ENCODE assay signal across 17 cellular contexts in genomic region chr10:113441871-113442270, GRCh38.
A peak's percentile ranks its signal among the peaks of the same experiment; 100 is the strongest.
DNase-seq lines count a peak whose midpoint lies in the region; ATAC-seq and TF ChIP-seq lines count a peak whose summit lies in the region.
"Had no signal": no experiment of that assay in that cellular context is flagged by ENCODE, and none has a peak within 500 bp of the region (broad histone marks: within the 10 kb centered on the region; RNA-seq: fewer than 3 reads in every experiment).

No MANE protein-coding gene starts in this region.

- no peak overlapping the region for H2BK20ac ChIP-seq in IMR-90 (ENCODE audit: low read depth, low read length)

- no peak overlapping the region for H2BK5ac ChIP-seq in IMR-90 (ENCODE audit: low read depth, low read length, poor library complexity, severe bottlenecking)

- H2BK15ac ChIP-seq in IMR-90 (ENCODE audit: low read depth, low read length) = no peak overlapping the region

- no peak overlapping the region for H3K4me2 ChIP-seq in IMR-90 (ENCODE audit: low read depth, low read length)
- H3K4me2 ChIP-seq: A549 had no signal

- H3K4me3 ChIP-seq in IMR-90 (ENCODE audit: insufficient read depth, low read depth, low read length) = no peak overlapping the region
- H3K4me3 ChIP-seq in vagina = no peak overlapping the region
- H3K4me3 ChIP-seq: A549; BLaER1 treated with 17β-estradiol and CSF1 and Interleukin-3, amounts not matched to agents 10 nM and 100 nM had no signal

- H2BK120ac ChIP-seq in IMR-90 (ENCODE audit: low read depth, low read length) = no peak overlapping the region

- no peak overlapping the region for H4K8ac ChIP-seq in IMR-90 (ENCODE audit: low read depth in 2 of 2, low read length in 2 of 2)

- no peaks in the 10 kb centered on the region for H3K79me1 ChIP-seq in IMR-90 (ENCODE audit: low read depth in 1 of 2, low read length in 2 of 2)

- no peak overlapping the region for H4K5ac ChIP-seq in IMR-90 (ENCODE audit: low read depth, low read length)

- no peak overlapping the region for H3K18ac ChIP-seq in IMR-90 (ENCODE audit: low read depth, low read length)

- H3K4me1 ChIP-seq in IMR-90 (ENCODE audit: control insufficient read depth, insufficient read depth, low read length) = no peaks in the 10 kb centered on the region
- H3K4me1 ChIP-seq in vagina = no peaks in the 10 kb centered on the region
- H3K4me1 ChIP-seq: A549 had no signal

- no peaks in the 10 kb centered on the region for H3K36me3 Mint-ChIP-seq in stimulated activated effector memory CD8-positive, alpha-beta T cell treated with anti-CD3 and anti-CD28 coated beads, Interleukin-12 subunit alpha, Interleukin-12 subunit beta, amount 100 ng/mL, for 72 hours
- H3K36me3 Mint-ChIP-seq in progenitor cell of endocrine pancreas (ENCODE audit: insufficient read depth) = no peaks in the 10 kb centered on the region
- H3K36me3 Mint-ChIP-seq: CD8-positive, alpha-beta T cell had no signal

- H3K27ac Mint-ChIP-seq in stimulated activated effector memory CD8-positive, alpha-beta T cell treated with anti-CD3 and anti-CD28 coated beads, Interleukin-12 subunit alpha, Interleukin-12 subunit beta, amount 100 ng/mL, for 72 hours = no peak overlapping the region
- no peak overlapping the region for H3K27ac Mint-ChIP-seq in progenitor cell of endocrine pancreas
- H3K27ac Mint-ChIP-seq: B cell; CD4-positive, alpha-beta T cell; CD8-positive, alpha-beta T cell had no signal

- H2AK5ac ChIP-seq in IMR-90 (ENCODE audit: low read depth, low read length) = no peak overlapping the region

- no peak for ATAC-seq in IMR-90 (ENCODE audit: low read depth)
- peak; percentile 24 for ATAC-seq in stimulated activated effector memory CD8-positive, alpha-beta T cell treated with anti-CD3 and anti-CD28 coated beads, Interleukin-12 subunit alpha, Interleukin-12 subunit beta, amount 100 ng/mL, for 72 hours
- ATAC-seq: CD8-positive, alpha-beta T cell had no signal

- no peak overlapping the region for H3K4me3 Mint-ChIP-seq in stimulated activated effector memory CD8-positive, alpha-beta T cell treated with anti-CD3 and anti-CD28 coated beads, Interleukin-12 subunit alpha, Interleukin-12 subunit beta, amount 100 ng/mL, for 72 hours
- no peak overlapping the region for H3K4me3 Mint-ChIP-seq in progenitor cell of endocrine pancreas (ENCODE audit: low read depth)
- H3K4me3 Mint-ChIP-seq: B cell; CD4-positive, alpha-beta T cell; CD8-positive, alpha-beta T cell had no signal

- no peaks in the 10 kb centered on the region for H3K4me1 Mint-ChIP-seq in stimulated activated effector memory CD8-positive, alpha-beta T cell treated with anti-CD3 and anti-CD28 coated beads, Interleukin-12 subunit alpha, Interleukin-12 subunit beta, amount 100 ng/mL, for 72 hours
- peaks cover 11% of the 10 kb centered on the region for H3K4me1 Mint-ChIP-seq in progenitor cell of endocrine pancreas (ENCODE audit: low read depth)
- H3K4me1 Mint-ChIP-seq: B cell had no signal

- no peaks in the 10 kb centered on the region for H3K27me3 ChIP-seq in IMR-90 (ENCODE audit: control insufficient read depth, insufficient read depth, low read length)
- no peaks in the 10 kb centered on the region for H3K27me3 ChIP-seq in vagina
- H3K27me3 ChIP-seq: BLaER1 treated with 17β-estradiol and CSF1 and Interleukin-3, amounts not matched to agents 10 nM and 100 nM had no signal

- TF ChIP-seq POLR2A in IMR-90 (IDR thresholded peaks at IDR 0.05; ENCODE audit: low read depth, low read length) = no peak
- TF ChIP-seq POLR2A in vagina (IDR thresholded peaks at IDR 0.05) = no peak

- peak overlapping the region; percentile 57 for H2AK9ac ChIP-seq in IMR-90 (replicated peaks; ENCODE audit: low read depth, low read length, poor library complexity)

- no peaks in the 10 kb centered on the region; the same call in 1 of the 2 replicates for H4K20me1 ChIP-seq in IMR-90 (ENCODE audit: insufficient read depth, low read length)
- H4K20me1 ChIP-seq: BLaER1 treated with 17β-estradiol and CSF1 and Interleukin-3, amounts not matched to agents 10 nM and 100 nM had no signal

- in situ Hi-C loops in IMR-90 (cut with MboI; ENCODE audit: low sequenced_read_pairs) = no loop called here

- H3K9me3 ChIP-seq in IMR-90 (ENCODE audit: control insufficient read depth, insufficient read depth, low read length) (no peaks in the 10 kb centered on the region), vagina (no peaks in the 10 kb centered on the region)
- H3K9me3 ChIP-seq: A549; BLaER1 treated with 17β-estradiol and CSF1 and Interleukin-3, amounts not matched to agents 10 nM and 100 nM; Caco-2 had no signal

- no peak overlapping the region for H3K4ac ChIP-seq in IMR-90 (ENCODE audit: low read depth, low read length)

- H3K36me3 ChIP-seq in IMR-90 (ENCODE audit: control insufficient read depth, insufficient read depth, low read length) (no peaks in the 10 kb centered on the region), vagina (no peaks in the 10 kb centered on the region)
- H3K36me3 ChIP-seq: BLaER1 treated with 17β-estradiol and CSF1 and Interleukin-3, amounts not matched to agents 10 nM and 100 nM had no signal

- H3K9me1 ChIP-seq in IMR-90 (ENCODE audit: insufficient read depth, low read length) = no peaks in the 10 kb centered on the region; the same call in 1 of the 2 replicates

- intact Hi-C loops in IMR-90 (cut with micrococcal nuclease) (no loop called here), vagina (cut with DNase I) (no loop called here)

- TF ChIP-seq CTCF in IMR-90 (conservative IDR thresholded peaks at IDR 0.05; ENCODE audit: low read depth, low read length) = no peak
- no peak for TF ChIP-seq CTCF in vagina (IDR thresholded peaks at IDR 0.05)
- no peak for TF ChIP-seq CTCF in progenitor cell of endocrine pancreas (IDR thresholded peaks at IDR 0.05; ENCODE audit: unreplicated experiment)

- dilution Hi-C loops in IMR-90 (cut with HindIII; ENCODE audit: low sequenced_read_pairs, unreplicated experiment) = no loop called here

- no peak overlapping the region for H4K91ac ChIP-seq in IMR-90 (ENCODE audit: insufficient read depth, low read depth, low read length)

- DNase-seq in IMR-90 = no peak
- DNase-seq in stimulated activated effector memory CD8-positive, alpha-beta T cell treated with anti-CD3 and anti-CD28 coated beads, Interleukin-12 subunit alpha, Interleukin-12 subunit beta, amount 100 ng/mL, for 72 hours (ENCODE audit: low spot score in 2 of 2) = no peak
- peak; percentile 52 to 70 for DNase-seq in vagina (ENCODE audit: extremely low spot score in 2 of 2)
- no peak for DNase-seq in progenitor cell of endocrine pancreas (ENCODE audit: low spot score, unreplicated experiment)
- DNase-seq in H4 (ENCODE audit: low spot score) = no peak
- DNase-seq: AML-193; Calu3; CD4-positive, alpha-beta T cell; CD8-positive, alpha-beta T cell; DMS79 treated with DMSO at 0.1 percent for 48 hours; GF-D8 had no signal

- 83% methylated on average over 1 of the region's 3 CpGs; no CpG with 5 or more reads in 1 of the 2 experiments for WGBS in IMR-90 (ENCODE audit: extremely low coverage in 2 of 2, insufficient read length in 1 of 2), 2 experiments

- no peak overlapping the region for H3K56ac ChIP-seq in IMR-90 (ENCODE audit: extremely low read depth, insufficient read depth, low read length)

- no peak for TF ChIP-seq RAD21 in IMR-90 (IDR thresholded peaks at IDR 0.05; ENCODE audit: low read length)

- H2AFZ ChIP-seq in IMR-90 (replicated peaks; ENCODE audit: low read length, poor library complexity) = peak overlapping the region; percentile 44

- no peaks in the 10 kb centered on the region for H3K9me3 Mint-ChIP-seq in stimulated activated effector memory CD8-positive, alpha-beta T cell treated with anti-CD3 and anti-CD28 coated beads, Interleukin-12 subunit alpha, Interleukin-12 subunit beta, amount 100 ng/mL, for 72 hours
- H3K9me3 Mint-ChIP-seq in progenitor cell of endocrine pancreas (ENCODE audit: low read depth) = no peaks in the 10 kb centered on the region
- H3K9me3 Mint-ChIP-seq: CD4-positive, alpha-beta T cell; CD8-positive, alpha-beta T cell had no signal

- POLR2A ChIA-PET in IMR-90 (lab: Charles Lee; ENCODE audit: unreplicated experiment) = no interaction called here

- no peak overlapping the region for H3K27ac ChIP-seq in IMR-90 (ENCODE audit: insufficient read depth, low read length)
- no peak overlapping the region for H3K27ac ChIP-seq in vagina
- H3K27ac ChIP-seq: 22Rv1; A549; BLaER1 treated with 17β-estradiol and CSF1 and Interleukin-3, amounts not matched to agents 10 nM and 100 nM; C4-2B had no signal

- H3K23ac ChIP-seq in IMR-90 (ENCODE audit: low read depth, low read length) = no peak overlapping the region

- no peak overlapping the region for H3K9ac ChIP-seq in IMR-90 (ENCODE audit: low read depth, low read length)
- H3K9ac ChIP-seq: BLaER1 treated with 17β-estradiol and CSF1 and Interleukin-3, amounts not matched to agents 10 nM and 100 nM had no signal

- H3K14ac ChIP-seq in IMR-90 (replicated peaks; ENCODE audit: low read depth, low read length) = no peak overlapping the region

- H3K27me3 Mint-ChIP-seq in progenitor cell of endocrine pancreas = peaks cover 19% of the 10 kb centered on the region

- no TSS peak for BruUV-seq in IMR-90 (replicated peaks; lab: Mats Ljungman, UMichigan)

- CTCF ChIA-PET in IMR-90 (lab: Yijun Ruan, JAX) = interaction anchor here (0.5 to 1.0 kb wide), 2 partner anchors 13 to 31 kb away, joined by 3 to 4 read pairs; no protein-coding TSS in a partner anchor

TF ChIP-seq in IMR-90, 13 proteins besides CTCF, POLR2A, EP300 and RAD21:
- TF ChIP-seq RFX5 (IDR thresholded peaks at IDR 0.05; ENCODE audit: low read depth, low read length) (no peak), CHD1 (IDR thresholded peaks at IDR 0.05; ENCODE audit: low read depth, low read length) (no peak)

Comparison
In these comparisons a context has a peak if more than half of its experiments do, and no peak if none do; other contexts are left out.
1. DNase-seq: peak in vagina (2 of 2); none in IMR-90 (single experiment), stimulated activated effector memory CD8-positive, alpha-beta T cell treated with anti-CD3 and anti-CD28 coated beads, Interleukin-12 subunit alpha, Interleukin-12 subunit beta, amount 100 ng/mL, for 72 hours (0 of 2), progenitor cell of endocrine pancreas (single experiment) and H4 (single experiment).